10 cellular contexts compared by ENCODE assay signal in genomic region chr4:73606465-73606974, GRCh38. TPM values are rescaled to one million over a fixed set of nuclear protein-coding genes. Genes with fewer than 3 reads are reported as not detected.
DNase-seq lines count a peak whose midpoint lies in the region; ATAC-seq and TF ChIP-seq lines count a peak whose summit lies in the region.
"Had no signal": no experiment of that assay in that cellular context is flagged by ENCODE, and none has a peak within 500 bp of the region (broad histone marks: within the 10 kb centered on the region; RNA-seq: fewer than 3 reads in every experiment).

No MANE protein-coding gene starts in this region.

- H3K4me1 Mint-ChIP-seq in osteocyte (ENCODE audit: unreplicated experiment) = peaks cover 11% of the 10 kb centered on the region
- peaks cover 8 to 17% (median 15%) of the 10 kb centered on the region in 3 donors for H3K4me1 Mint-ChIP-seq in CD8-positive, alpha-beta memory T cell
- H3K4me1 Mint-ChIP-seq: brain had no signal

- peak overlapping the region in 1 of 2 donors; percentile 48 for H3K4me3 ChIP-seq in mucosa of rectum (ENCODE audit: low read length in 2 of 2)
- no peak overlapping the region for H3K4me3 ChIP-seq in CD8-positive, alpha-beta memory T cell (ENCODE audit: low read length)
- no peak overlapping the region for H3K4me3 ChIP-seq in A673 (ENCODE audit: low read depth, low read length, poor library complexity, severe bottlenecking)

- CTCF ChIA-PET in CD8-positive, alpha-beta memory T cell (lab: Charles Lee) = no interaction called here
- CTCF ChIA-PET in A673 (lab: Charles Lee) = no interaction called here

- ATAC-seq in GM18873 (IDR thresholded peaks at IDR 0.05; ENCODE audit: low FRiP score, unreplicated experiment) (peak; percentile 85), HG02943 (IDR thresholded peaks at IDR 0.05; ENCODE audit: low read depth, unreplicated experiment) (peak; percentile 82)

- DNase-seq in NCI-H1930 (lab: John Stamatoyannopoulos, UW) (peak; percentile 74 to 79), osteocyte (ENCODE audit: extremely low spot score, unreplicated experiment) (no peak), A673 (ENCODE audit: low spot score) (no peak)
- no peak for DNase-seq in activated CD4-positive, alpha-beta T cell treated with anti-CD3 and anti-CD28 coated beads, Interleukin-2, amount 50 U/mL, for 1 hour
- DNase-seq in CD8-positive, alpha-beta memory T cell = no peak

- H3K9me3 ChIP-seq in mucosa of rectum (ENCODE audit: control insufficient read depth in 2 of 2, low read length in 2 of 2) (no peaks in the 10 kb centered on the region), A673 (ENCODE audit: low read depth, low read length, poor library complexity, severe bottlenecking) (no peaks in the 10 kb centered on the region)
- no peaks in the 10 kb centered on the region for H3K9me3 ChIP-seq in CD8-positive, alpha-beta memory T cell (ENCODE audit: low read length)

- H3K27me3 ChIP-seq in mucosa of rectum (ENCODE audit: control insufficient read depth in 2 of 2, insufficient read depth in 2 of 2, low read length in 2 of 2) (no peaks in the 10 kb centered on the region), A673 (replicated peaks; ENCODE audit: insufficient read depth, low read depth, low read length, poor library complexity) (no peaks in the 10 kb centered on the region)
- H3K27me3 ChIP-seq in CD8-positive, alpha-beta memory T cell (ENCODE audit: insufficient read depth, low read length, poor library complexity, severe bottlenecking) = no peaks in the 10 kb centered on the region

- H3K4me3 Mint-ChIP-seq in osteocyte (ENCODE audit: unreplicated experiment) = no peak overlapping the region
- H3K4me3 Mint-ChIP-seq in CD8-positive, alpha-beta memory T cell = peak overlapping the region in 1 of 7 donors; percentile 14

- POLR2A ChIA-PET in CD8-positive, alpha-beta memory T cell (lab: Charles Lee) = no interaction called here
- POLR2A ChIA-PET in A673 (lab: Charles Lee; ENCODE audit: low non-redundant PET) = no interaction called here

- H3K4me1 ChIP-seq in mucosa of rectum (ENCODE audit: control insufficient read depth in 2 of 2, insufficient read depth in 2 of 2, low read length in 2 of 2) (peaks cover 37 to 47% of the 10 kb centered on the region in 2 donors), A673 (ENCODE audit: insufficient read depth, low read length, poor library complexity, severe bottlenecking) (no peaks in the 10 kb centered on the region)
- H3K4me1 ChIP-seq in CD8-positive, alpha-beta memory T cell (ENCODE audit: insufficient read depth, low read length) = no peaks in the 10 kb centered on the region

- peak overlapping the region; percentile 48 to 53 for H3K9ac ChIP-seq in mucosa of rectum (ENCODE audit: low read depth in 1 of 2, low read length in 2 of 2)

- H3K27me3 Mint-ChIP-seq in osteocyte (ENCODE audit: unreplicated experiment) = peaks cover 59% of the 10 kb centered on the region
- no peaks in the 10 kb centered on the region for H3K27me3 Mint-ChIP-seq in CD8-positive, alpha-beta memory T cell

- BruUV-seq in A673 (replicated peaks; lab: Mats Ljungman, UMichigan) = no TSS peak

- H3K27ac ChIP-seq in mucosa of rectum (ENCODE audit: low read depth in 2 of 2, low read length in 2 of 2) (peak overlapping the region; percentile 93 to 95), A673 (ENCODE audit: low read depth, low read length, poor library complexity, severe bottlenecking) (no peak overlapping the region)
- H3K27ac ChIP-seq in CD8-positive, alpha-beta memory T cell (ENCODE audit: low read depth, low read length) = no peak overlapping the region

- H3K9me3 Mint-ChIP-seq in osteocyte (ENCODE audit: unreplicated experiment) = no peaks in the 10 kb centered on the region
- peaks cover 0 to 1% (median 0%) of the 10 kb centered on the region in 5 donors for H3K9me3 Mint-ChIP-seq in CD8-positive, alpha-beta memory T cell
- H3K9me3 Mint-ChIP-seq: brain had no signal

- H3K36me3 Mint-ChIP-seq in osteocyte (ENCODE audit: unreplicated experiment) = no peaks in the 10 kb centered on the region
- no peaks in the 10 kb centered on the region for H3K36me3 Mint-ChIP-seq in CD8-positive, alpha-beta memory T cell
- H3K36me3 Mint-ChIP-seq: brain had no signal

- H3K36me3 ChIP-seq in mucosa of rectum (ENCODE audit: control insufficient read depth in 2 of 2, insufficient read depth in 2 of 2, low read length in 2 of 2) = peaks cover 2 to 6% of the 10 kb centered on the region in 2 donors
- no peaks in the 10 kb centered on the region for H3K36me3 ChIP-seq in CD8-positive, alpha-beta memory T cell (ENCODE audit: insufficient read depth, low read length)
- no peaks in the 10 kb centered on the region for H3K36me3 ChIP-seq in A673 (ENCODE audit: insufficient read depth, low read length, poor library complexity, severe bottlenecking)

- intact Hi-C loops in A673 (cut with micrococcal nuclease; ENCODE audit: unreplicated experiment) = no loop called here

- no peak for TF ChIP-seq CTCF in osteocyte (IDR thresholded peaks at IDR 0.05)
- TF ChIP-seq CTCF in A673 (conservative IDR thresholded peaks at IDR 0.05; ENCODE audit: low read depth, low read length) = no peak

- H3K27ac Mint-ChIP-seq in osteocyte (ENCODE audit: unreplicated experiment) = no peak overlapping the region
- no peak overlapping the region for H3K27ac Mint-ChIP-seq in CD8-positive, alpha-beta memory T cell

RNA-seq across cellular contexts. Expression of gene RASSF6, which starts 13.7 kb away (rescaled TPM):
- total RNA-seq in osteocyte (not detected in 2 replicates), A673 (2021) (not detected in 2 replicates)
- total RNA-seq in CD8-positive, alpha-beta memory T cell = not detected
- not detected for polyA plus RNA-seq in CD8-positive, alpha-beta memory T cell
- total RNA-seq: IMR-90 had no signal
- polyA plus RNA-seq: IMR-90 had no signal

Comparison
In these comparisons a context has a peak if more than half of its experiments do, and no peak if none do; other contexts are left out.
1. DNase-seq: peak in NCI-H1930 (2 of 2); none in activated CD4-positive, alpha-beta T cell treated with anti-CD3 and anti-CD28 coated beads, Interleukin-2, amount 50 U/mL, for 1 hour (single experiment), osteocyte (single experiment), CD8-positive, alpha-beta memory T cell (0 of 5) and A673 (single experiment).
2. H3K27ac ChIP-seq: peak in mucosa of rectum (2 of 2); none in CD8-positive, alpha-beta memory T cell (single experiment) and A673 (single experiment).